In the genomic region with DNA sequence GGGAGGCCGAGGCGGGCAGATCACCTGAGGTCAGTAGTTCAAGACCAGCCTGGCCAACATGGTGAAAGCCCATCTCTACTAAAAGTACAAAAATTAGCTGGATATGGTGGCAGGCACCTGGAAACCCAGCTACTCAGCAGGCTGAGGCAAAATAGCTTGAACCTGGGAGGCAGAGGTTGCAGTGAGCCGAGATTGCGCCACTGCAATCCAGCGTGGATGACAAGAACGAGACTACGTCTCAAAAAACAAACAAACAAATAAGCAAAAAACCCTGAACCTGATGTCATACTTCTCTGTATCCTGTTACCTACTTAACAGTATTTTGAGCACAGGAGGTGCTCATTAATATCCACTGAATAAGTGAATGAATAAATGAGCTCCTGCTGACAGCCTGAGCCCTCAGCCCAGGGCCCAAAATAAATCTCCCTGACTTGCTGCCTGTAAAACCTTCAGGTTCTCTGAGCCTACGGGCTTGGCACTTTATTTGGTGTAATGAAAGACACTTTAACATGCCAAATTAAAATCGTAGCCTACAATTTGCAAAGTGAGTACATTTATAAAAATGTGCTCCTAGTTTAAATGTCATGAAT, we compare ENCODE assay signal across 1 cellular context.
TF ChIP-seq lines count a peak whose summit lies in the region.

No MANE protein-coding gene starts in this region.

TF ChIP-seq in GM23338, 12 proteins besides CTCF, POLR2A, EP300 and RAD21 (continued from another document):
- TF ChIP-seq, protein P1, sequence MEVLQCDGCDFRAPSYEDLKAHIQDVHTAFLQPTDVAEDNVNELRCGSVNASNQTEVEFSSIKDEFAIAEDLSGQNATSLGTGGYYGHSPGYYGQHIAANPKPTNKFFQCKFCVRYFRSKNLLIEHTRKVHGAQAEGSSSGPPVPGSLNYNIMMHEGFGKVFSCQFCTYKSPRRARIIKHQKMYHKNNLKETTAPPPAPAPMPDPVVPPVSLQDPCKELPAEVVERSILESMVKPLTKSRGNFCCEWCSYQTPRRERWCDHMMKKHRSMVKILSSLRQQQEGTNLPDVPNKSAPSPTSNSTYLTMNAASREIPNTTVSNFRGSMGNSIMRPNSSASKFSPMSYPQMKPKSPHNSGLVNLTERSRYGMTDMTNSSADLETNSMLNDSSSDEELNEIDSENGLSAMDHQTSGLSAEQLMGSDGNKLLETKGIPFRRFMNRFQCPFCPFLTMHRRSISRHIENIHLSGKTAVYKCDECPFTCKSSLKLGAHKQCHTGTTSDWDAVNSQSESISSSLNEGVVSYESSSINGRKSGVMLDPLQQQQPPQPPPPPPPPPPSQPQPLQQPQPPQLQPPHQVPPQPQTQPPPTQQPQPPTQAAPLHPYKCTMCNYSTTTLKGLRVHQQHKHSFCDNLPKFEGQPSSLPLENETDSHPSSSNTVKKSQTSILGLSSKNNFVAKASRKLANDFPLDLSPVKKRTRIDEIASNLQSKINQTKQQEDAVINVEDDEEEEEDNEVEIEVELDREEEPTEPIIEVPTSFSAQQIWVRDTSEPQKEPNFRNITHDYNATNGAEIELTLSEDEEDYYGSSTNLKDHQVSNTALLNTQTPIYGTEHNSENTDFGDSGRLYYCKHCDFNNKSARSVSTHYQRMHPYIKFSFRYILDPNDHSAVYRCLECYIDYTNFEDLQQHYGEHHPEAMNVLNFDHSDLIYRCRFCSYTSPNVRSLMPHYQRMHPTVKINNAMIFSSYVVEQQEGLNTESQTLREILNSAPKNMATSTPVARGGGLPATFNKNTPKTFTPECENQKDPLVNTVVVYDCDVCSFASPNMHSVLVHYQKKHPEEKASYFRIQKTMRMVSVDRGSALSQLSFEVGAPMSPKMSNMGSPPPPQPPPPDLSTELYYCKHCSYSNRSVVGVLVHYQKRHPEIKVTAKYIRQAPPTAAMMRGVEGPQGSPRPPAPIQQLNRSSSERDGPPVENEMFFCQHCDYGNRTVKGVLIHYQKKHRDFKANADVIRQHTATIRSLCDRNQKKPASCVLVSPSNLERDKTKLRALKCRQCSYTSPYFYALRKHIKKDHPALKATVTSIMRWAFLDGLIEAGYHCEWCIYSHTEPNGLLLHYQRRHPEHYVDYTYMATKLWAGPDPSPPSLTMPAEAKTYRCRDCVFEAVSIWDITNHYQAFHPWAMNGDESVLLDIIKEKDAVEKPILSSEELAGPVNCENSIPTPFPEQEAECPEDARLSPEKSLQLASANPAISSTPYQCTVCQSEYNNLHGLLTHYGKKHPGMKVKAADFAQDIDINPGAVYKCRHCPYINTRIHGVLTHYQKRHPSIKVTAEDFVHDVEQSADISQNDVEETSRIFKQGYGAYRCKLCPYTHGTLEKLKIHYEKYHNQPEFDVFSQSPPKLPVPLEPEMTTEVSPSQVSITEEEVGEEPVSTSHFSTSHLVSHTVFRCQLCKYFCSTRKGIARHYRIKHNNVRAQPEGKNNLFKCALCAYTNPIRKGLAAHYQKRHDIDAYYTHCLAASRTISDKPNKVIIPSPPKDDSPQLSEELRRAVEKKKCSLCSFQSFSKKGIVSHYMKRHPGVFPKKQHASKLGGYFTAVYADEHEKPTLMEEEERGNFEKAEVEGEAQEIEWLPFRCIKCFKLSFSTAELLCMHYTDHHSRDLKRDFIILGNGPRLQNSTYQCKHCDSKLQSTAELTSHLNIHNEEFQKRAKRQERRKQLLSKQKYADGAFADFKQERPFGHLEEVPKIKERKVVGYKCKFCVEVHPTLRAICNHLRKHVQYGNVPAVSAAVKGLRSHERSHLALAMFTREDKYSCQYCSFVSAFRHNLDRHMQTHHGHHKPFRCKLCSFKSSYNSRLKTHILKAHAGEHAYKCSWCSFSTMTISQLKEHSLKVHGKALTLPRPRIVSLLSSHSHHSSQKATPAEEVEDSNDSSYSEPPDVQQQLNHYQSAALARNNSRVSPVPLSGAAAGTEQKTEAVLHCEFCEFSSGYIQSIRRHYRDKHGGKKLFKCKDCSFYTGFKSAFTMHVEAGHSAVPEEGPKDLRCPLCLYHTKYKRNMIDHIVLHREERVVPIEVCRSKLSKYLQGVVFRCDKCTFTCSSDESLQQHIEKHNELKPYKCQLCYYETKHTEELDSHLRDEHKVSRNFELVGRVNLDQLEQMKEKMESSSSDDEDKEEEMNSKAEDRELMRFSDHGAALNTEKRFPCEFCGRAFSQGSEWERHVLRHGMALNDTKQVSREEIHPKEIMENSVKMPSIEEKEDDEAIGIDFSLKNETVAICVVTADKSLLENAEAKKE (CRISPR knock-in tag; IDR thresholded peaks at IDR 0.05) = no peak
- TF ChIP-seq EZH2phosphoT487 (IDR thresholded peaks at IDR 0.05; ENCODE audit: unreplicated experiment) = no peak
- no peak for TF ChIP-seq NANOG (IDR thresholded peaks at IDR 0.05; ENCODE audit: borderline replicate concordance)
- TF ChIP-seq CREB1 (CRISPR knock-in tag; IDR thresholded peaks at IDR 0.05; ENCODE audit: low read depth) = no peak
